1 cellular context compared by ENCODE assay signal in genomic region chr1:85641598-85642556, GRCh38.
TF ChIP-seq lines count a peak whose summit lies in the region.
"Not testable (repeated sequence)": the region's sequence is repeated elsewhere in the genome, so short reads cannot be mapped to it uniquely, and the experiment has no call there.

No MANE protein-coding gene starts in this region.

TF ChIP-seq in HepG2, 621 proteins besides CTCF, POLR2A, EP300 and RAD21 (continued from another document):
- TF ChIP-seq ZNF280D (CRISPR knock-in tag; IDR thresholded peaks at IDR 0.05) (0 out of 2 replicates have a peak, but pooled peaks have one; percentile 61), NRL (CRISPR knock-in tag; IDR thresholded peaks at IDR 0.05; ENCODE audit: borderline replicate concordance) (0 out of 2 replicates have a peak, but pooled peaks have one; percentile 43), ZBTB38 (CRISPR knock-in tag; IDR thresholded peaks at IDR 0.05) (peak; percentile 43; the same call in 1 of the 2 replicates), CEBPG (CRISPR knock-in tag; IDR thresholded peaks at IDR 0.05) (peak; percentile 57), THAP11 (CRISPR knock-in tag; IDR thresholded peaks at IDR 0.05) (0 out of 2 replicates have a peak, but pooled peaks have one; percentile 25), SP5 (CRISPR knock-in tag; IDR thresholded peaks at IDR 0.05; ENCODE audit: borderline replicate concordance, low read depth) (peak; percentile 52; the same call in 1 of the 2 replicates), ZNF598 (CRISPR knock-in tag; IDR thresholded peaks at IDR 0.05; ENCODE audit: borderline replicate concordance) (peak; percentile 19; the same call in 1 of the 2 replicates), RARA (CRISPR knock-in tag; IDR thresholded peaks at IDR 0.05) (peak; percentile 26; the same call in 1 of the 2 replicates), YY1 (IDR thresholded peaks at IDR 0.05; ENCODE audit: insufficient read depth, insufficient replicate concordance, low read depth, low read length) (peak; percentile 35), POLR2G (IDR thresholded peaks at IDR 0.05; ENCODE audit: low read depth, low read length) (peak; percentile 42; the same call in 1 of the 2 replicates), KMT2B (CRISPR knock-in tag; IDR thresholded peaks at IDR 0.05) (0 out of 2 replicates have a peak, but pooled peaks have one; percentile 24), ZNF878 (CRISPR knock-in tag; IDR thresholded peaks at IDR 0.05) (0 out of 2 replicates have a peak, but pooled peaks have one; percentile 27), MXD4 (CRISPR knock-in tag; IDR thresholded peaks at IDR 0.05) (peak; percentile 19; the same call in 1 of the 2 replicates), IRF2 (CRISPR knock-in tag; IDR thresholded peaks at IDR 0.05) (peak; percentile 44), SOX13 (CRISPR knock-in tag; conservative IDR thresholded peaks at IDR 0.05 in 1 of 2, IDR thresholded peaks at IDR 0.05 in 1 of 2) (peak in 1 of 2 experiments; percentile 24; a peak in 1 of 4 replicates), ZNF430 (CRISPR knock-in tag; IDR thresholded peaks at IDR 0.05) (0 out of 2 replicates have a peak, but pooled peaks have one; percentile 43), GATAD2A (CRISPR knock-in tag; IDR thresholded peaks at IDR 0.05) (peak; percentile 2; the same call in 1 of the 2 replicates), TBX2 (CRISPR knock-in tag; IDR thresholded peaks at IDR 0.05; ENCODE audit: borderline replicate concordance) (0 out of 2 replicates have a peak, but pooled peaks have one; percentile 26), ZNF501 (CRISPR knock-in tag; IDR thresholded peaks at IDR 0.05) (peak; percentile 55; the same call in 1 of the 2 replicates), ZFP90 (CRISPR knock-in tag; IDR thresholded peaks at IDR 0.05; ENCODE audit: borderline replicate concordance) (0 out of 2 replicates have a peak, but pooled peaks have one; percentile 42)
- TF ChIP-seq, protein P1, sequence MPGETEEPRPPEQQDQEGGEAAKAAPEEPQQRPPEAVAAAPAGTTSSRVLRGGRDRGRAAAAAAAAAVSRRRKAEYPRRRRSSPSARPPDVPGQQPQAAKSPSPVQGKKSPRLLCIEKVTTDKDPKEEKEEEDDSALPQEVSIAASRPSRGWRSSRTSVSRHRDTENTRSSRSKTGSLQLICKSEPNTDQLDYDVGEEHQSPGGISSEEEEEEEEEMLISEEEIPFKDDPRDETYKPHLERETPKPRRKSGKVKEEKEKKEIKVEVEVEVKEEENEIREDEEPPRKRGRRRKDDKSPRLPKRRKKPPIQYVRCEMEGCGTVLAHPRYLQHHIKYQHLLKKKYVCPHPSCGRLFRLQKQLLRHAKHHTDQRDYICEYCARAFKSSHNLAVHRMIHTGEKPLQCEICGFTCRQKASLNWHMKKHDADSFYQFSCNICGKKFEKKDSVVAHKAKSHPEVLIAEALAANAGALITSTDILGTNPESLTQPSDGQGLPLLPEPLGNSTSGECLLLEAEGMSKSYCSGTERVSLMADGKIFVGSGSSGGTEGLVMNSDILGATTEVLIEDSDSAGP (CRISPR knock-in tag; IDR thresholded peaks at IDR 0.05; ENCODE audit: borderline replicate concordance): peak; percentile 22; the same call in 1 of the 2 replicates
- TF ChIP-seq, protein P2, sequence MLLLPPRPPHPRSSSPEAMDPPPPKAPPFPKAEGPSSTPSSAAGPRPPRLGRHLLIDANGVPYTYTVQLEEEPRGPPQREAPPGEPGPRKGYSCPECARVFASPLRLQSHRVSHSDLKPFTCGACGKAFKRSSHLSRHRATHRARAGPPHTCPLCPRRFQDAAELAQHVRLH (CRISPR knock-in tag; IDR thresholded peaks at IDR 0.05; ENCODE audit: borderline replicate concordance, low read depth): peak; percentile 27; the same call in 1 of the 2 replicates
- TF ChIP-seq, protein P3, sequence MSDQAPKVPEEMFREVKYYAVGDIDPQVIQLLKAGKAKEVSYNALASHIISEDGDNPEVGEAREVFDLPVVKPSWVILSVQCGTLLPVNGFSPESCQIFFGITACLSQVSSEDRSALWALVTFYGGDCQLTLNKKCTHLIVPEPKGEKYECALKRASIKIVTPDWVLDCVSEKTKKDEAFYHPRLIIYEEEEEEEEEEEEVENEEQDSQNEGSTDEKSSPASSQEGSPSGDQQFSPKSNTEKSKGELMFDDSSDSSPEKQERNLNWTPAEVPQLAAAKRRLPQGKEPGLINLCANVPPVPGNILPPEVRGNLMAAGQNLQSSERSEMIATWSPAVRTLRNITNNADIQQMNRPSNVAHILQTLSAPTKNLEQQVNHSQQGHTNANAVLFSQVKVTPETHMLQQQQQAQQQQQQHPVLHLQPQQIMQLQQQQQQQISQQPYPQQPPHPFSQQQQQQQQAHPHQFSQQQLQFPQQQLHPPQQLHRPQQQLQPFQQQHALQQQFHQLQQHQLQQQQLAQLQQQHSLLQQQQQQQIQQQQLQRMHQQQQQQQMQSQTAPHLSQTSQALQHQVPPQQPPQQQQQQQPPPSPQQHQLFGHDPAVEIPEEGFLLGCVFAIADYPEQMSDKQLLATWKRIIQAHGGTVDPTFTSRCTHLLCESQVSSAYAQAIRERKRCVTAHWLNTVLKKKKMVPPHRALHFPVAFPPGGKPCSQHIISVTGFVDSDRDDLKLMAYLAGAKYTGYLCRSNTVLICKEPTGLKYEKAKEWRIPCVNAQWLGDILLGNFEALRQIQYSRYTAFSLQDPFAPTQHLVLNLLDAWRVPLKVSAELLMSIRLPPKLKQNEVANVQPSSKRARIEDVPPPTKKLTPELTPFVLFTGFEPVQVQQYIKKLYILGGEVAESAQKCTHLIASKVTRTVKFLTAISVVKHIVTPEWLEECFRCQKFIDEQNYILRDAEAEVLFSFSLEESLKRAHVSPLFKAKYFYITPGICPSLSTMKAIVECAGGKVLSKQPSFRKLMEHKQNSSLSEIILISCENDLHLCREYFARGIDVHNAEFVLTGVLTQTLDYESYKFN (CRISPR knock-in tag; conservative IDR thresholded peaks at IDR 0.05): peak; percentile 28; the same call in 1 of the 2 replicates
- TF ChIP-seq, protein P4, sequence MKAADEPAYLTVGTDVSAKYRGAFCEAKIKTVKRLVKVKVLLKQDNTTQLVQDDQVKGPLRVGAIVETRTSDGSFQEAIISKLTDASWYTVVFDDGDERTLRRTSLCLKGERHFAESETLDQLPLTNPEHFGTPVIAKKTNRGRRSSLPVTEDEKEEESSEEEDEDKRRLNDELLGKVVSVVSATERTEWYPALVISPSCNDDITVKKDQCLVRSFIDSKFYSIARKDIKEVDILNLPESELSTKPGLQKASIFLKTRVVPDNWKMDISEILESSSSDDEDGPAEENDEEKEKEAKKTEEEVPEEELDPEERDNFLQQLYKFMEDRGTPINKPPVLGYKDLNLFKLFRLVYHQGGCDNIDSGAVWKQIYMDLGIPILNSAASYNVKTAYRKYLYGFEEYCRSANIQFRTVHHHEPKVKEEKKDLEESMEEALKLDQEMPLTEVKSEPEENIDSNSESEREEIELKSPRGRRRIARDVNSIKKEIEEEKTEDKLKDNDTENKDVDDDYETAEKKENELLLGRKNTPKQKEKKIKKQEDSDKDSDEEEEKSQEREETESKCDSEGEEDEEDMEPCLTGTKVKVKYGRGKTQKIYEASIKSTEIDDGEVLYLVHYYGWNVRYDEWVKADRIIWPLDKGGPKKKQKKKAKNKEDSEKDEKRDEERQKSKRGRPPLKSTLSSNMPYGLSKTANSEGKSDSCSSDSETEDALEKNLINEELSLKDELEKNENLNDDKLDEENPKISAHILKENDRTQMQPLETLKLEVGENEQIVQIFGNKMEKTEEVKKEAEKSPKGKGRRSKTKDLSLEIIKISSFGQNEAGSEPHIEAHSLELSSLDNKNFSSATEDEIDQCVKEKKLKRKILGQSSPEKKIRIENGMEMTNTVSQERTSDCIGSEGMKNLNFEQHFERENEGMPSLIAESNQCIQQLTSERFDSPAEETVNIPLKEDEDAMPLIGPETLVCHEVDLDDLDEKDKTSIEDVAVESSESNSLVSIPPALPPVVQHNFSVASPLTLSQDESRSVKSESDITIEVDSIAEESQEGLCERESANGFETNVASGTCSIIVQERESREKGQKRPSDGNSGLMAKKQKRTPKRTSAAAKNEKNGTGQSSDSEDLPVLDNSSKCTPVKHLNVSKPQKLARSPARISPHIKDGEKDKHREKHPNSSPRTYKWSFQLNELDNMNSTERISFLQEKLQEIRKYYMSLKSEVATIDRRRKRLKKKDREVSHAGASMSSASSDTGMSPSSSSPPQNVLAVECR (CRISPR knock-in tag; IDR thresholded peaks at IDR 0.05; ENCODE audit: borderline replicate concordance): peak; percentile 55; the same call in 1 of the 2 replicates
- TF ChIP-seq, protein P5, sequence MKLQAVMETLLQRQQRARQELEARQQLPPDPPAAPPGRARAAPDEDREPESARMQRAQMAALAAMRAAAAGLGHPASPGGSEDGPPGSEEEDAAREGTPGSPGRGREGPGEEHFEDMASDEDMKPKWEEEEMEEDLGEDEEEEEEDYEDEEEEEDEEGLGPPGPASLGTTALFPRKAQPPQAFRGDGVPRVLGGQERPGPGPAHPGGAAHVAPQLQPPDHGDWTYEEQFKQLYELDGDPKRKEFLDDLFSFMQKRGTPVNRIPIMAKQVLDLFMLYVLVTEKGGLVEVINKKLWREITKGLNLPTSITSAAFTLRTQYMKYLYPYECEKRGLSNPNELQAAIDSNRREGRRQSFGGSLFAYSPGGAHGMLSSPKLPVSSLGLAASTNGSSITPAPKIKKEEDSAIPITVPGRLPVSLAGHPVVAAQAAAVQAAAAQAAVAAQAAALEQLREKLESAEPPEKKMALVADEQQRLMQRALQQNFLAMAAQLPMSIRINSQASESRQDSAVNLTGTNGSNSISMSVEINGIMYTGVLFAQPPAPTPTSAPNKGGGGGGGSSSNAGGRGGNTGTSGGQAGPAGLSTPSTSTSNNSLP (IDR thresholded peaks at IDR 0.05; ENCODE audit: low read depth, low read length): 0 out of 2 replicates have a peak, but pooled peaks have one; percentile 18
- TF ChIP-seq, protein P6, sequence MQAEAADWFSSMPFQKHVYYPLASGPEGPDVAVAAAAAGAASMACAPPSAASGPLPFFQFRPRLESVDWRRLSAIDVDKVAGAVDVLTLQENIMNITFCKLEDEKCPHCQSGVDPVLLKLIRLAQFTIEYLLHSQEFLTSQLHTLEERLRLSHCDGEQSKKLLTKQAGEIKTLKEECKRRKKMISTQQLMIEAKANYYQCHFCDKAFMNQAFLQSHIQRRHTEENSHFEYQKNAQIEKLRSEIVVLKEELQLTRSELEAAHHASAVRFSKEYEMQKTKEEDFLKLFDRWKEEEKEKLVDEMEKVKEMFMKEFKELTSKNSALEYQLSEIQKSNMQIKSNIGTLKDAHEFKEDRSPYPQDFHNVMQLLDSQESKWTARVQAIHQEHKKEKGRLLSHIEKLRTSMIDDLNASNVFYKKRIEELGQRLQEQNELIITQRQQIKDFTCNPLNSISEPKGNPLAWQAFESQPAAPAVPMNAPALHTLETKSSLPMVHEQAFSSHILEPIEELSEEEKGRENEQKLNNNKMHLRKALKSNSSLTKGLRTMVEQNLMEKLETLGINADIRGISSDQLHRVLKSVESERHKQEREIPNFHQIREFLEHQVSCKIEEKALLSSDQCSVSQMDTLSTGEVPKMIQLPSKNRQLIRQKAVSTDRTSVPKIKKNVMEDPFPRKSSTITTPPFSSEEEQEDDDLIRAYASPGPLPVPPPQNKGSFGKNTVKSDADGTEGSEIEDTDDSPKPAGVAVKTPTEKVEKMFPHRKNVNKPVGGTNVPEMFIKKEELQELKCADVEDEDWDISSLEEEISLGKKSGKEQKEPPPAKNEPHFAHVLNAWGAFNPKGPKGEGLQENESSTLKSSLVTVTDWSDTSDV (CRISPR knock-in tag; IDR thresholded peaks at IDR 0.05): 0 out of 2 replicates have a peak, but pooled peaks have one; percentile 51
- TF ChIP-seq SOX13 (IDR thresholded peaks at IDR 0.05): not testable (repeated sequence)
- TF ChIP-seq, protein P7, sequence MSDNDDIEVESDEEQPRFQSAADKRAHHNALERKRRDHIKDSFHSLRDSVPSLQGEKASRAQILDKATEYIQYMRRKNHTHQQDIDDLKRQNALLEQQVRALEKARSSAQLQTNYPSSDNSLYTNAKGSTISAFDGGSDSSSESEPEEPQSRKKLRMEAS (IDR thresholded peaks at IDR 0.05): peak; percentile 52
- TF ChIP-seq, protein P8, sequence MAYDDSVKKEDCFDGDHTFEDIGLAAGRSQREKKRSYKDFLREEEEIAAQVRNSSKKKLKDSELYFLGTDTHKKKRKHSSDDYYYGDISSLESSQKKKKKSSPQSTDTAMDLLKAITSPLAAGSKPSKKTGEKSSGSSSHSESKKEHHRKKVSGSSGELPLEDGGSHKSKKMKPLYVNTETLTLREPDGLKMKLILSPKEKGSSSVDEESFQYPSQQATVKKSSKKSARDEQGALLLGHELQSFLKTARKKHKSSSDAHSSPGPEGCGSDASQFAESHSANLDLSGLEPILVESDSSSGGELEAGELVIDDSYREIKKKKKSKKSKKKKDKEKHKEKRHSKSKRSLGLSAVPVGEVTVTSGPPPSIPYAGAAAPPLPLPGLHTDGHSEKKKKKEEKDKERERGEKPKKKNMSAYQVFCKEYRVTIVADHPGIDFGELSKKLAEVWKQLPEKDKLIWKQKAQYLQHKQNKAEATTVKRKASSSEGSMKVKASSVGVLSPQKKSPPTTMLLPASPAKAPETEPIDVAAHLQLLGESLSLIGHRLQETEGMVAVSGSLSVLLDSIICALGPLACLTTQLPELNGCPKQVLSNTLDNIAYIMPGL (CRISPR knock-in tag; IDR thresholded peaks at IDR 0.05; ENCODE audit: borderline replicate concordance in 1 of 2, low read depth in 1 of 2): 0 out of 4 replicates have a peak, but pooled peaks of 1 of the 2 experiments have one; percentile 40
